1 cellular context compared by ENCODE assay signal in genomic region chr1:167746013-167746672, GRCh38.
TF ChIP-seq lines count a peak whose summit lies in the region.

No MANE protein-coding gene starts in this region.

TF ChIP-seq in IMR-90, 13 proteins besides CTCF, POLR2A, EP300 and RAD21:
- no peak for TF ChIP-seq USF2 (IDR thresholded peaks at IDR 0.05; ENCODE audit: low read depth, low read length)
- no peak for TF ChIP-seq RFX5 (IDR thresholded peaks at IDR 0.05; ENCODE audit: low read depth, low read length)
- TF ChIP-seq FOS (IDR thresholded peaks at IDR 0.05; ENCODE audit: low read depth, low read length), result no peak
- TF ChIP-seq CEBPB (IDR thresholded peaks at IDR 0.05; ENCODE audit: low read depth, low read length), result no peak
- TF ChIP-seq RCOR1 (IDR thresholded peaks at IDR 0.05; ENCODE audit: insufficient replicate concordance, low read length), result no peak
- TF ChIP-seq MXI1 (IDR thresholded peaks at IDR 0.05; ENCODE audit: borderline replicate concordance, low read depth, low read length), result no peak
- TF ChIP-seq SMC3 (IDR thresholded peaks at IDR 0.05; ENCODE audit: low read depth, low read length), result no peak
- TF ChIP-seq ELK1 (IDR thresholded peaks at IDR 0.05; ENCODE audit: borderline replicate concordance, low read depth, low read length), result no peak
- no peak for TF ChIP-seq BHLHE40 (IDR thresholded peaks at IDR 0.05; ENCODE audit: low read depth, low read length)
- no peak for TF ChIP-seq CHD1 (IDR thresholded peaks at IDR 0.05; ENCODE audit: low read depth, low read length)
- TF ChIP-seq MAFK (IDR thresholded peaks at IDR 0.05; ENCODE audit: low read depth, low read length), result no peak
- TF ChIP-seq MAZ (IDR thresholded peaks at IDR 0.05; ENCODE audit: borderline replicate concordance, low read depth, low read length), result no peak
- no peak for TF ChIP-seq NFE2L2 (IDR thresholded peaks at IDR 0.05; ENCODE audit: low read depth, low read length)
